ENCODE assay signal across 8 cellular contexts in genomic region chr20:44909872-44910689, GRCh38. TPM values are rescaled to one million over a fixed set of nuclear protein-coding genes. Genes with fewer than 3 reads are reported as not detected.
DNase-seq lines count a peak whose midpoint lies in the region; ATAC-seq and TF ChIP-seq lines count a peak whose summit lies in the region.

Gene PABPC1L, plus strand, starts transcription at chr20:44910060. Its CDS starts 84 bp downstream, at chr20:44910144.

- H3K4me3 ChIP-seq in KMS-11 (IDR thresholded peaks at IDR 0.05; ENCODE audit: insufficient read depth, low read depth, low read length) = no peak within 1 kb of the TSS
- H3K4me3 ChIP-seq in SJSA1 = peak within 1 kb of the TSS; percentile 75
- peak within 1 kb of the TSS; percentile 82 for H3K4me3 ChIP-seq in osteoblast (ENCODE audit: insufficient read depth, low read length)
- peak within 1 kb of the TSS; percentile 53 to 70 (median 59) for H3K4me3 ChIP-seq in tibial nerve

- no peaks in the 10 kb centered on the region; the same call in 1 of the 2 replicates for H3K36me3 ChIP-seq in KMS-11 (ENCODE audit: insufficient read depth)
- H3K36me3 ChIP-seq in SJSA1 = peaks cover 56% of the 10 kb centered on the region
- peaks cover 45% of the 10 kb centered on the region for H3K36me3 ChIP-seq in osteoblast (ENCODE audit: insufficient read depth, low read length)
- H3K36me3 ChIP-seq in tibial nerve = peaks cover 0 to 50% (median 0%) of the 10 kb centered on the region in 3 donors

- H3K4me2 ChIP-seq in KMS-11 (peak within 1 kb of the TSS; percentile 96), osteoblast (ENCODE audit: insufficient read depth, low read length) (peak within 1 kb of the TSS; percentile 90)

- H4K20me1 ChIP-seq in KMS-11 (ENCODE audit: insufficient read depth) = no peaks in the 10 kb centered on the region
- no peaks in the 10 kb centered on the region for H4K20me1 ChIP-seq in osteoblast (ENCODE audit: insufficient read depth, low read length)

- H3K9me3 ChIP-seq in SJSA1 (replicated peaks) (no peaks in the 10 kb centered on the region), osteoblast (ENCODE audit: low read depth, low read length) (no peaks in the 10 kb centered on the region), tibial nerve (no peaks in the 10 kb centered on the region)

- H3K79me2 ChIP-seq in KMS-11 (ENCODE audit: insufficient read depth, low read depth) (no peaks in the 10 kb centered on the region), osteoblast (ENCODE audit: insufficient read depth, low read length) (peaks cover 13% of the 10 kb centered on the region)

- H3K27ac ChIP-seq in KMS-11 (no peak within 1 kb of the TSS), SJSA1 (0 out of 2 replicates have a peak within 1 kb of the TSS, but pooled peaks have one; percentile 22), osteoblast (ENCODE audit: low read depth, low read length) (peak within 1 kb of the TSS; percentile 17), tibial nerve (peak within 1 kb of the TSS in 2 of 4 donors; percentile 6 to 42)

- 2% methylated on average over 32 to 52 of the region's 61 CpGs for whole genome bisulfite sequencing in tibial nerve, 2 donors

- TF ChIP-seq POLR2A in tibial nerve (IDR thresholded peaks at IDR 0.05) = no peak

- H3K9ac ChIP-seq in KMS-11 = peak within 1 kb of the TSS; percentile 54; the same call in 1 of the 2 replicates

- TF ChIP-seq CTCF in KMS-11 (conservative IDR thresholded peaks at IDR 0.05; ENCODE audit: low read depth, low read length) = no peak
- no peak for TF ChIP-seq CTCF in osteoblast (IDR thresholded peaks at IDR 0.05; ENCODE audit: extremely low read depth, low read depth, low read length)
- TF ChIP-seq CTCF in tibial nerve (IDR thresholded peaks at IDR 0.05) = no peak

- TF ChIP-seq EP300 in tibial nerve (IDR thresholded peaks at IDR 0.05) = no peak

- peaks cover 18% of the 10 kb centered on the region for H3K4me1 ChIP-seq in KMS-11 (ENCODE audit: low read depth, poor library complexity, severe bottlenecking)
- H3K4me1 ChIP-seq in SJSA1 (replicated peaks) = peaks cover 16% of the 10 kb centered on the region
- no peaks in the 10 kb centered on the region for H3K4me1 ChIP-seq in osteoblast (ENCODE audit: insufficient read depth, low read length)
- peaks cover 0 to 18% (median 8%) of the 10 kb centered on the region in 4 donors for H3K4me1 ChIP-seq in tibial nerve

- H2AFZ ChIP-seq in KMS-11 (ENCODE audit: low read depth) (peak within 1 kb of the TSS; percentile 90), osteoblast (ENCODE audit: low read length) (peak within 1 kb of the TSS; percentile 58)

- H3K27me3 ChIP-seq in KMS-11 (ENCODE audit: insufficient read depth, low read depth) (no peaks in the 10 kb centered on the region), SJSA1 (replicated peaks) (no peaks in the 10 kb centered on the region), osteoblast (ENCODE audit: insufficient read depth, low read length) (no peaks in the 10 kb centered on the region), tibial nerve (no peaks in the 10 kb centered on the region)

- DNase-seq in DMS153 (lab: John Stamatoyannopoulos, UW) (peak; percentile 68), SJSA1 (ENCODE audit: low read depth in 1 of 2, low spot score in 2 of 2) (peak; percentile 66 to 72), glomerular endothelial cell (ENCODE audit: extremely low read depth, low read depth, low spot score) (no peak), osteoblast (ENCODE audit: insufficient read length, low spot score, missing footprints) (peak; percentile 95), tibial nerve (ENCODE audit: low spot score in 2 of 2) (peak in 1 of 2 donors; percentile 24)
- DNase-seq in activated naive CD4-positive, alpha-beta T cell (lab: John Stamatoyannopoulos, UW) = peak; percentile 22 to 72 (median 38)

- peak; percentile 78 for ATAC-seq in GM21528 (IDR thresholded peaks at IDR 0.05; ENCODE audit: low FRiP score, unreplicated experiment)

RNA-seq across cellular contexts. Expression of gene PABPC1L, which starts in this region (rescaled TPM):
- 3.9 and 4.8 TPM in 2 replicates for total RNA-seq in SJSA1 (2014; rRNA removed; shearing (Covaris generic))
- total RNA-seq in glomerular endothelial cell (2.1 and 13.6 TPM in 2 replicates), osteoblast (11.2 and 15.6 TPM in 2 replicates), tibial nerve (10 to 100 TPM; 11.8 to 27.9 (median 16.0) TPM)
